ENCODE assay signal across 1 cellular context in the genomic region with DNA sequence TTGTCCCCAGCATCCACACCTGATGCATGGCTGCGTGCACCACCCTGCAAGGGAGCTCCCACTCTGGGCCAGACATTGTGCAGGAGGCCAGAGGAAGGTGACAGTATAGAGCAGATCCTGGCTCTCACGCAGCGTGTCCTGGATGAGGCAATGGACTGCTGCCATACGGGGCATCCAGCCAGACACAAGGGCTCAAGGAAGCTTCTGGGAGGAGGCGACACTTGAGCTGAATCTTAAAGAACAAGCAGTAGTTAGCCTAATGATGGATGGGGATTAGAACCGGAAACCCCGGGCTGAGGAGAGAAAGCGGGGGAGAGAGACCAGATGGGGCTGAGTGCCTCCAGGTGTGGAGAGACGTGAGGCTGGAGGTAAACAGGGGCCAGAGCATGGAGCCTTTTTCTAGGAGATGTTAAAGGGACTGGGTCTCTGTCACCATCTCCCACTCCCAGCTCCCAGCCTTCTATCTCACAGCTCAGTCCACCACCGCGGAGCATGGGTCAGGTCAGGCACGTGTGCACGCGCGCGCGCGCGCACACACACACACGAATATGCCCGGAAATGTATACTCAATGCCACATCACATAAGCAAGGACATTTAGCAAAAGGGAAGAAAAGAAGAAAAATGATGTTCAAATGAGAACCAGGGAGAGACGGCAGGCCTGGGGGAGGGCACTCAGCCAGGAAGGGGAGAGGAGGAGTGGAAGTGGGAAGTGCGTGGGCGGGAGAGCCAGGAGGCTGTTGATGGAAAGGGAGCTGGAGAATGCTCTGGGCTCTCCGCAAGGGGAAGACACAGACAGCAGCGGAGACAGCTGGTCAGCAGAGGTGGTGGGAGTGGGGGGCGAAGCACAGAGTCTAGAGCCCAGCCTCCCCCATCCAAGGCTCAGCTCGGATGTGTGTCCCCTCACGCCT.
TF ChIP-seq lines count a peak whose summit lies in the region.

No MANE protein-coding gene starts in this region.

TF ChIP-seq in H1, 55 proteins besides CTCF, POLR2A, EP300 and RAD21:
- TF ChIP-seq TEAD4 (IDR thresholded peaks at IDR 0.05; ENCODE audit: low read depth, low read length) (no peak), EGR1 (IDR thresholded peaks at IDR 0.05; ENCODE audit: borderline replicate concordance, low read depth, low read length) (peak; percentile 66; the same call in 1 of the 2 replicates), CHD7 (IDR thresholded peaks at IDR 0.05; ENCODE audit: insufficient replicate concordance, low read length) (no peak)
- TF ChIP-seq, protein P1, sequence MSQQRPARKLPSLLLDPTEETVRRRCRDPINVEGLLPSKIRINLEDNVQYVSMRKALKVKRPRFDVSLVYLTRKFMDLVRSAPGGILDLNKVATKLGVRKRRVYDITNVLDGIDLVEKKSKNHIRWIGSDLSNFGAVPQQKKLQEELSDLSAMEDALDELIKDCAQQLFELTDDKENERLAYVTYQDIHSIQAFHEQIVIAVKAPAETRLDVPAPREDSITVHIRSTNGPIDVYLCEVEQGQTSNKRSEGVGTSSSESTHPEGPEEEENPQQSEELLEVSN (IDR thresholded peaks at IDR 0.05): 0 out of 2 replicates have a peak, but pooled peaks have one; percentile 18
